9 cellular contexts compared by ENCODE assay signal in genomic region chr5:176533390-176533789, GRCh38. TPM values are rescaled to one million over a fixed set of nuclear protein-coding genes. Genes with fewer than 3 reads are reported as not detected.
DNase-seq lines count a peak whose midpoint lies in the region; ATAC-seq and TF ChIP-seq lines count a peak whose summit lies in the region.
"Had no signal": no experiment of that assay in that cellular context is flagged by ENCODE, and none has a peak within 500 bp of the region (broad histone marks: within the 10 kb centered on the region; RNA-seq: fewer than 3 reads in every experiment).

No MANE protein-coding gene starts in this region.

- DNase-seq in Right ventricle myocardium superior = peak; percentile 81
- DNase-seq in left cardiac atrium = no peak
- DNase-seq in astrocyte of the spinal cord (ENCODE audit: low read depth, low spot score) = peak; percentile 41
- DNase-seq in mucosa of descending colon = peak; percentile 43 to 71 (median 60)
- DNase-seq in germinal center (ENCODE audit: low spot score) = no peak
- no peak for DNase-seq in testis
- no peak for DNase-seq in mesenteric fat pad (ENCODE audit: low spot score)
- DNase-seq: hippocampal formation had no signal

- peak overlapping the region in 1 of 2 donors; percentile 99 for H3K27ac ChIP-seq in testis

- no peaks in the 10 kb centered on the region for H3K27me3 ChIP-seq in testis

- in situ Hi-C loops in astrocyte of the spinal cord (cut with HindIII; ENCODE audit: low sequenced_read_pairs) = no loop called here

- H3K9me3 ChIP-seq in mucosa of descending colon = no peaks in the 10 kb centered on the region
- H3K9me3 ChIP-seq in testis = no peaks in the 10 kb centered on the region

- TF ChIP-seq POLR2A in testis (IDR thresholded peaks at IDR 0.05) = no peak

- no peak for TF ChIP-seq CTCF in astrocyte of the spinal cord (IDR thresholded peaks at IDR 0.05; ENCODE audit: low read depth, low read length)
- TF ChIP-seq CTCF in mucosa of descending colon (IDR thresholded peaks at IDR 0.05) = no peak
- TF ChIP-seq CTCF in testis (IDR thresholded peaks at IDR 0.05) = no peak

- H3K36me3 ChIP-seq in mucosa of descending colon (ENCODE audit: low read depth) (peaks cover 13% of the 10 kb centered on the region), testis (ENCODE audit: low read depth, missing control alignments) (no peaks in the 10 kb centered on the region)

- 41 to 47% methylated on average over 8 of the region's 8 CpGs for WGBS in testis, 2 donors

- no peak overlapping the region for H3K4me3 ChIP-seq in astrocyte of the spinal cord (ENCODE audit: low read depth, low read length)
- no peak overlapping the region for H3K4me3 ChIP-seq in mucosa of descending colon
- H3K4me3 ChIP-seq in testis = no peak overlapping the region

- ATAC-seq in Right ventricle myocardium superior (ENCODE audit: poor library complexity) (no peak), left cardiac atrium (no peak), mucosa of descending colon (no peak), GM19351 (IDR thresholded peaks at IDR 0.05; ENCODE audit: unreplicated experiment) (no peak)

- intact Hi-C loops in Right ventricle myocardium superior (cut with DNase I) (loop anchor here (10.0 kb wide), 1 partner anchor 119 kb away; the partner anchor contains the start of gene CLTB), left cardiac atrium (cut with DNase I) (no loop called here), mucosa of descending colon (cut with DNase I, micrococcal nuclease) (no loop called here), testis (cut with DNase I; ENCODE audit: low total_unique reads) (loop anchor here (10.0 kb wide), 1 partner anchor 119 kb away; the partner anchor contains the start of gene CLTB)

- H3K4me1 ChIP-seq in mucosa of descending colon (ENCODE audit: low read depth) (peaks cover 27% of the 10 kb centered on the region), testis (peaks cover 58% of the 10 kb centered on the region)

RNA-seq across cellular contexts. Expression of gene RNF44, which starts 3.8 kb away (rescaled TPM):
- total RNA-seq in Right ventricle myocardium superior (27.8 TPM), left cardiac atrium (10 to 100 TPM; 24.5 to 26.6 TPM), mucosa of descending colon (10 to 100 TPM; 70.2 to 98.4 (median 77.6) TPM), testis (10 to 100 TPM; 57.2 to 64.7 TPM), mesenteric fat pad (23.5 TPM)
- polyA plus RNA-seq in testis (ENCODE audit: insufficient read depth, low read depth, low replicate concordance) = 60.1 TPM

RNA-seq across cellular contexts. Expression of gene CDHR2, which starts 15.8 kb away (rescaled TPM):
- total RNA-seq in Right ventricle myocardium superior = 0.19 TPM
- under 1 TPM; 0.29 TPM for total RNA-seq in left cardiac atrium
- 100 to 1,000 TPM in 2 of 3 donors, 10 to 100 TPM in 1; 69.0 to 184 (median 107) TPM for total RNA-seq in mucosa of descending colon
- total RNA-seq in testis = 10 to 100 TPM; 32.0 to 60.5 TPM
- polyA plus RNA-seq in testis (ENCODE audit: insufficient read depth, low read depth, low replicate concordance) = 39.8 TPM
- total RNA-seq in mesenteric fat pad = 0.45 TPM

Comparison
In these comparisons a context has a peak if more than half of its experiments do, and no peak if none do; other contexts are left out.
1. DNase-seq: peak in Right ventricle myocardium superior (single experiment), astrocyte of the spinal cord (single experiment) and mucosa of descending colon (3 of 3); none in left cardiac atrium (single experiment), germinal center (single experiment), testis (single experiment) and mesenteric fat pad (single experiment).
2. intact Hi-C loops: an anchor here in Right ventricle myocardium superior (10.0 kb wide) and testis (10.0 kb wide); none called in left cardiac atrium and mucosa of descending colon.
3. RNA of gene CDHR2, which starts 15.8 kb away (total RNA-seq): 69.0 to 184 TPM in mucosa of descending colon and 32.0 to 60.5 TPM in testis; 0.45 TPM in mesenteric fat pad (single experiment), 0.29 TPM in left cardiac atrium and 0.19 TPM in Right ventricle myocardium superior (single experiment); every median in the first group is over 10 times any median in the second.